ENCODE assay signal across 16 cellular contexts in the genomic region with DNA sequence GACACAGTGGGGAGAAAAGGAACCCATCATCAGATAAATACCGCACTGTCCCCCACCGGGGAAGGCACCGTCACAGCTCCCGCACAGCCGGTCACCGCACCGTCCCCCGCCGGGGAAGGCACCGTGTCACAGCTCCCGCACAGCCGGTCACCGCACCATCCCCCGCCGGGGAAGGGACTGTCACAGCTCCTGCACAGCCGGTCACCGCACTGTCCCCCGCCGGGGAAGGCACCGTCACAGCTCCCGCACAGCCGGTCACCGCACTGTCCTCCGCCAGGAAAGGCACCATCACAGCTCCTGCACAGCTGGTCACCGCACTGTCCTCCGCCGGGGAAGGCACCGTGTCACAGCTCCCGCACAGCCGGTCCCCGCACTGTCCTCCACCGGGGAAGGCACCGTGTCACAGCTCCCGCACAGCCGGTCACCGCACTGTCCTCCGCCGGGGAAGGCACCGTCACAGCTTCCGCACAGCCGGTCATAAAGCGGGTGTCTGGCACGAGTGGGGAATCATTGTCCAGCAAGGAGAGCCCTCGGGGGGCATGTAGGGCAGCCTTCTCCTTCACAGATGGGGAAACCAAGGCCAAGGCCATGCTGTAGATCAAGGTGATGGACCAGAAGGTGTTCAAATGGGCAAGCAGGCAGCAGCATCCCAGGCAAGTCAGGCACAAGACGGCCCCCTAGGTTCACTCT.
DNase-seq lines count a peak whose midpoint lies in the region; ATAC-seq and TF ChIP-seq lines count a peak whose summit lies in the region.
"Had no signal": no experiment of that assay in that cellular context is flagged by ENCODE, and none has a peak within 500 bp of the region (broad histone marks: within the 10 kb centered on the region; RNA-seq: fewer than 3 reads in every experiment).

No MANE protein-coding gene starts in this region.

- 0 out of 22 replicates have a peak, but pooled peaks cover 0 to 8% (median 0%) of the 10 kb centered on the region in 11 experiments for H3K27me3 ChIP-seq in BLaER1 treated with 17β-estradiol and CSF1 and Interleukin-3, amounts not matched to agents 10 nM and 100 nM
- H3K27me3 ChIP-seq in left lung: peaks cover 0 to 47% of the 10 kb centered on the region in 2 donors
- no peaks in the 10 kb centered on the region for H3K27me3 ChIP-seq in aorta (ENCODE audit: control insufficient read depth in 1 of 2, insufficient read depth in 2 of 2, low read length in 1 of 2)
- no peaks in the 10 kb centered on the region for H3K27me3 ChIP-seq in vagina

- H3K36me3 ChIP-seq in BLaER1 treated with 17β-estradiol and CSF1 and Interleukin-3, amounts not matched to agents 10 nM and 100 nM: peaks cover 0 to 4% (median 0%) of the 10 kb centered on the region in 11 experiments; a peak in 2 of 22 replicates
- no peaks in the 10 kb centered on the region for H3K36me3 ChIP-seq in left lung
- no peaks in the 10 kb centered on the region for H3K36me3 ChIP-seq in aorta (ENCODE audit: control insufficient read depth in 1 of 2, insufficient read depth in 2 of 2, low read length in 1 of 2)
- H3K36me3 ChIP-seq in vagina: no peaks in the 10 kb centered on the region

- H3K4me3 Mint-ChIP-seq in natural killer cell treated with Interleukin-12 subunit alpha and Interleukin-12 subunit beta and Interleukin-15 and Interleukin-18, amount 100 ng/mL, for 72 hours: no peak overlapping the region
- H3K4me3 Mint-ChIP-seq: IgD-negative memory B cell had no signal

- H3K27me3 Mint-ChIP-seq in natural killer cell treated with Interleukin-12 subunit alpha and Interleukin-12 subunit beta and Interleukin-15 and Interleukin-18, amount 100 ng/mL, for 72 hours: peaks cover 2 to 18% of the 10 kb centered on the region in 2 donors

- peak overlapping the region; percentile 78 to 95 (median 86) for H3K4me2 ChIP-seq in BLaER1 treated with 17β-estradiol and CSF1 and Interleukin-3, amounts not matched to agents 10 nM and 100 nM

- H3K4me1 ChIP-seq in BLaER1 treated with 17β-estradiol and CSF1 and Interleukin-3, amounts not matched to agents 10 nM and 100 nM: peaks cover 47 to 98% (median 92%) of the 10 kb centered on the region in 10 experiments
- H3K4me1 ChIP-seq in left lung: no peaks in the 10 kb centered on the region
- H3K4me1 ChIP-seq in aorta (ENCODE audit: control insufficient read depth in 1 of 2, insufficient read depth in 2 of 2, low read length in 2 of 2): no peaks in the 10 kb centered on the region
- no peaks in the 10 kb centered on the region for H3K4me1 ChIP-seq in vagina

- H3K9me3 Mint-ChIP-seq in natural killer cell treated with Interleukin-12 subunit alpha and Interleukin-12 subunit beta and Interleukin-15 and Interleukin-18, amount 100 ng/mL, for 72 hours: peaks cover 3% of the 10 kb centered on the region

- H3K27ac ChIP-seq in BLaER1 treated with 17β-estradiol and CSF1 and Interleukin-3, amounts not matched to agents 10 nM and 100 nM: peak overlapping the region in 9 of 11 experiments; percentile 5 to 92 (median 88); a peak in 18 of 22 replicates
- H3K27ac ChIP-seq in left lung (no peak overlapping the region), aorta (ENCODE audit: low read depth in 1 of 2, low read length in 2 of 2) (no peak overlapping the region), vagina (no peak overlapping the region)
- H3K27ac ChIP-seq: C4-2B had no signal

- TF ChIP-seq POLR2A in vagina (IDR thresholded peaks at IDR 0.05): no peak

- peak overlapping the region in 4 of 10 experiments; percentile 28 to 47 (median 39); a peak in 5 of 20 replicates for H3K4me3 ChIP-seq in BLaER1 treated with 17β-estradiol and CSF1 and Interleukin-3, amounts not matched to agents 10 nM and 100 nM
- H3K4me3 ChIP-seq in left lung (no peak overlapping the region), aorta (ENCODE audit: low read length in 2 of 2) (no peak overlapping the region), vagina (no peak overlapping the region)

- no peaks in the 10 kb centered on the region for H3K36me3 Mint-ChIP-seq in natural killer cell treated with Interleukin-12 subunit alpha and Interleukin-12 subunit beta and Interleukin-15 and Interleukin-18, amount 100 ng/mL, for 72 hours
- H3K36me3 Mint-ChIP-seq: CD8-positive, alpha-beta T cell; IgD-negative memory B cell had no signal

- H3K4me1 Mint-ChIP-seq in natural killer cell treated with Interleukin-12 subunit alpha and Interleukin-12 subunit beta and Interleukin-15 and Interleukin-18, amount 100 ng/mL, for 72 hours (ENCODE audit: low read depth in 2 of 2): no peaks in the 10 kb centered on the region

- intact Hi-C loops in left lung (cut with DNase I): no loop called here
- intact Hi-C loops in aorta (cut with DNase I): no loop called here
- intact Hi-C loops in vagina (cut with DNase I): no loop called here

- DNase-seq in left lung (peak; percentile 17 to 69), aorta (peak; percentile 36 to 59), NCI-H510A treated with DMSO at 0.1 percent for 48 hours (lab: John Stamatoyannopoulos, UW) (no peak), vagina (ENCODE audit: extremely low spot score in 2 of 2) (no peak)
- DNase-seq in natural killer cell treated with Interleukin-12 subunit alpha and Interleukin-12 subunit beta and Interleukin-15 and Interleukin-18, amount 100 ng/mL, for 72 hours (ENCODE audit: low spot score): peak; percentile 48
- DNase-seq: ACHN; Caco-2; CD8-positive, alpha-beta T cell; DND-41; GF-D8; HCEC 1CT; KG1 had no signal

- peaks cover 15 to 29% (median 23%) of the 10 kb centered on the region in 11 experiments for H3K9me3 ChIP-seq in BLaER1 treated with 17β-estradiol and CSF1 and Interleukin-3, amounts not matched to agents 10 nM and 100 nM (replicated peaks in 1 of 11)
- peaks cover 0 to 11% of the 10 kb centered on the region in 2 donors for H3K9me3 ChIP-seq in left lung
- H3K9me3 ChIP-seq in aorta (ENCODE audit: control insufficient read depth, low read length): peaks cover 1% of the 10 kb centered on the region
- no peaks in the 10 kb centered on the region for H3K9me3 ChIP-seq in vagina

- TF ChIP-seq CTCF in left lung (IDR thresholded peaks at IDR 0.05): no peak
- no peak for TF ChIP-seq CTCF in vagina (IDR thresholded peaks at IDR 0.05)

- 87 to 90% methylated on average over 45 of the region's 45 CpGs for WGBS in aorta, 2 donors

- ATAC-seq in left lung (no peak), aorta (ENCODE audit: low FRiP score) (no peak), HG03196 (IDR thresholded peaks at IDR 0.05; ENCODE audit: unreplicated experiment) (no peak)
- ATAC-seq in natural killer cell treated with Interleukin-12 subunit alpha and Interleukin-12 subunit beta and Interleukin-15 and Interleukin-18, amount 100 ng/mL, for 72 hours: no peak
- ATAC-seq: CD8-positive, alpha-beta T cell had no signal

- no peak overlapping the region for H3K27ac Mint-ChIP-seq in natural killer cell treated with Interleukin-12 subunit alpha and Interleukin-12 subunit beta and Interleukin-15 and Interleukin-18, amount 100 ng/mL, for 72 hours
- H3K27ac Mint-ChIP-seq: CD8-positive, alpha-beta T cell; IgD-negative memory B cell had no signal

- peak overlapping the region in 8 of 11 experiments; percentile 70 to 78 (median 74); a peak in 14 of 22 replicates for H3K9ac ChIP-seq in BLaER1 treated with 17β-estradiol and CSF1 and Interleukin-3, amounts not matched to agents 10 nM and 100 nM

- H4K20me1 ChIP-seq in BLaER1 treated with 17β-estradiol and CSF1 and Interleukin-3, amounts not matched to agents 10 nM and 100 nM: no peaks in the 10 kb centered on the region

Comparison
In these comparisons a context has a peak if more than half of its experiments do, and no peak if none do; other contexts are left out.
1. H3K27ac ChIP-seq: peak in BLaER1 treated with 17β-estradiol and CSF1 and Interleukin-3, amounts not matched to agents 10 nM and 100 nM (9 of 11); none in left lung (0 of 2), aorta (0 of 2) and vagina (single experiment).
2. DNase-seq: peak in left lung (2 of 2), natural killer cell treated with Interleukin-12 subunit alpha and Interleukin-12 subunit beta and Interleukin-15 and Interleukin-18, amount 100 ng/mL, for 72 hours (single experiment) and aorta (2 of 2); none in NCI-H510A treated with DMSO at 0.1 percent for 48 hours (single experiment) and vagina (0 of 2).